ENCODE assay signal across 8 cellular contexts in the genomic region with DNA sequence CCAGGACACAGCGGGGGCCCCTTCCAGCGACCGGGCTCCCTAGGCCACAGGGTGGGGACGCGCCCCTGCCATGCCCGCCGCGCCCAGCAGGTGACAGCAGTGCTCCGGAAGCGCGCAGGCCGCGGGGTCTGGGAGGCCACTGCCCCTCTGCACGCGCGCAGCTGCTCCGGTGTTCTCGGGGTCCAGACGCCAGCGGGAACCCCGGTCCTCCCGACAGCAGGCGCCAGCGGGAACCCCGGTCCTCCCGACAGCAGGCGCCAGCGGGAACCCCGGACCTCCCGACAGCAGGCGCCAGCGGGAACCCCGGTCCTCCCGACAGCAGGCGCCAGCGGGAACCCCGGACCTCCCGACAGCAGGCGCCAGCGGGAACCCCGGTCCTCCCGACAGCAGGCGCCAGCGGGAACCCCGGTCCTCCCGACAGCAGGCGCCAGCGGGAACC. TPM values are rescaled to one million over a fixed set of nuclear protein-coding genes. Genes with fewer than 3 reads are reported as not detected.
DNase-seq lines count a peak whose midpoint lies in the region; ATAC-seq and TF ChIP-seq lines count a peak whose summit lies in the region.
"Not testable (repeated sequence)": the region's sequence is repeated elsewhere in the genome, so short reads cannot be mapped to it uniquely, and the experiment has no call there.

No MANE protein-coding gene starts in this region.

- ATAC-seq in stimulated activated naive CD8-positive, alpha-beta T cell treated with anti-CD3 and anti-CD28 coated beads, Interleukin-15, amount 100 ng/mL, for 72 hours = peak; percentile 74

- peaks cover 11% of the 10 kb centered on the region for H3K27me3 ChIP-seq in MM.1S (replicated peaks; ENCODE audit: insufficient read depth, low read length)

- H3K4me3 ChIP-seq in MM.1S (ENCODE audit: low read length) = not testable (repeated sequence)

- not testable (repeated sequence) for H3K9me3 Mint-ChIP-seq in activated naive CD4-positive, alpha-beta T cell treated with anti-CD3 and anti-CD28 coated beads, Interleukin-2, amount 10 ng/mL, durations not matched to agents 7 days and 5 days; nephron progenitor cell; stimulated activated naive CD8-positive, alpha-beta T cell treated with anti-CD3 and anti-CD28 coated beads, Interleukin-15, amount 100 ng/mL, for 72 hours

- CTCF ChIA-PET in activated naive CD4-positive, alpha-beta T cell treated with anti-CD3 and anti-CD28 coated beads, Interleukin-2, amount 10 ng/mL, durations not matched to agents 7 days and 5 days (lab: Charles Lee) = interaction anchor here (1.0 to 4.5 kb wide), 7 partner anchors 13 to 84 kb away, joined by 3 to 47 read pairs (median 4); partner anchors contain the start of gene ADAP1

- not testable (repeated sequence) for H3K27ac ChIP-seq in MM.1S (ENCODE audit: low read length)

- H4K20me1 ChIP-seq in MM.1S (ENCODE audit: insufficient read depth, low read length) = not testable (repeated sequence)

- peaks cover 11% of the 10 kb centered on the region for H3K4me1 Mint-ChIP-seq in activated naive CD4-positive, alpha-beta T cell treated with anti-CD3 and anti-CD28 coated beads, Interleukin-2, amount 10 ng/mL, durations not matched to agents 7 days and 5 days
- peaks cover 18% of the 10 kb centered on the region for H3K4me1 Mint-ChIP-seq in nephron progenitor cell
- H3K4me1 Mint-ChIP-seq in stimulated activated naive CD8-positive, alpha-beta T cell treated with anti-CD3 and anti-CD28 coated beads, Interleukin-15, amount 100 ng/mL, for 72 hours = peaks cover 32% of the 10 kb centered on the region

- not testable (repeated sequence) for H3K9ac ChIP-seq in MM.1S (ENCODE audit: low read length)

- H3F3A ChIP-seq in MM.1S (ENCODE audit: insufficient read depth, low read length) = not testable (repeated sequence)

- peaks cover 43% of the 10 kb centered on the region for H3K27me3 Mint-ChIP-seq in activated naive CD4-positive, alpha-beta T cell treated with anti-CD3 and anti-CD28 coated beads, Interleukin-2, amount 10 ng/mL, durations not matched to agents 7 days and 5 days
- peaks cover 54% of the 10 kb centered on the region for H3K27me3 Mint-ChIP-seq in nephron progenitor cell (ENCODE audit: low read depth, poor library complexity)
- H3K27me3 Mint-ChIP-seq in stimulated activated naive CD8-positive, alpha-beta T cell treated with anti-CD3 and anti-CD28 coated beads, Interleukin-15, amount 100 ng/mL, for 72 hours = not testable (repeated sequence)

- DNase-seq in ELF-1 (ENCODE audit: low read depth, low spot score) (peak; percentile 63), H4 (ENCODE audit: low spot score) (peak; percentile 79), T follicular helper cell (ENCODE audit: low read depth) (peak; percentile 28), germinal center (ENCODE audit: low spot score) (peak; percentile 80), nephron progenitor cell (peak; percentile 89)
- not testable (repeated sequence) for DNase-seq in MM.1S
- DNase-seq in activated naive CD4-positive, alpha-beta T cell treated with anti-CD3 and anti-CD28 coated beads, Interleukin-2, amount 10 ng/mL, durations not matched to agents 7 days and 5 days = peak; percentile 75
- peak; percentile 73 to 84 for DNase-seq in stimulated activated naive CD8-positive, alpha-beta T cell treated with anti-CD3 and anti-CD28 coated beads, Interleukin-15, amount 100 ng/mL, for 72 hours

- not testable (repeated sequence) for H3K4me1 ChIP-seq in MM.1S (ENCODE audit: low read length)

- peak; percentile 29 for TF ChIP-seq CTCF in MM.1S (IDR thresholded peaks at IDR 0.05; ENCODE audit: low read length)
- TF ChIP-seq CTCF in nephron progenitor cell (IDR thresholded peaks at IDR 0.05) = peak; percentile 86

- H3K9me3 ChIP-seq in MM.1S (replicated peaks; ENCODE audit: insufficient read depth, low read length) = not testable (repeated sequence)

- not testable (repeated sequence) for H2AFZ ChIP-seq in MM.1S (ENCODE audit: low read length)

- not testable (repeated sequence) for H3K4me2 ChIP-seq in MM.1S (ENCODE audit: low read depth, low read length)

- not testable (repeated sequence) for H3K36me3 Mint-ChIP-seq in activated naive CD4-positive, alpha-beta T cell treated with anti-CD3 and anti-CD28 coated beads, Interleukin-2, amount 10 ng/mL, durations not matched to agents 7 days and 5 days; nephron progenitor cell (ENCODE audit: low read depth)

- H3K27ac Mint-ChIP-seq in activated naive CD4-positive, alpha-beta T cell treated with anti-CD3 and anti-CD28 coated beads, Interleukin-2, amount 10 ng/mL, durations not matched to agents 7 days and 5 days; nephron progenitor cell: not testable (repeated sequence)
- H3K27ac Mint-ChIP-seq in stimulated activated naive CD8-positive, alpha-beta T cell treated with anti-CD3 and anti-CD28 coated beads, Interleukin-15, amount 100 ng/mL, for 72 hours = peak overlapping the region in 1 of 2 donors; percentile 19

- H3K79me2 ChIP-seq in MM.1S (ENCODE audit: low read length) = not testable (repeated sequence)

- not testable (repeated sequence) for H3K9me2 ChIP-seq in MM.1S (replicated peaks; ENCODE audit: insufficient read depth, low read length)

- H3K36me3 ChIP-seq in MM.1S (replicated peaks; ENCODE audit: insufficient read depth, low read length) = not testable (repeated sequence)

- not testable (repeated sequence) for H3K4me3 Mint-ChIP-seq in activated naive CD4-positive, alpha-beta T cell treated with anti-CD3 and anti-CD28 coated beads, Interleukin-2, amount 10 ng/mL, durations not matched to agents 7 days and 5 days; nephron progenitor cell
- H3K4me3 Mint-ChIP-seq in stimulated activated naive CD8-positive, alpha-beta T cell treated with anti-CD3 and anti-CD28 coated beads, Interleukin-15, amount 100 ng/mL, for 72 hours = peak overlapping the region in 1 of 2 donors; percentile 58

RNA-seq across cellular contexts. Expression of gene GET4, which starts 32.6 kb away (rescaled TPM):
- total RNA-seq in H4 (2014; rRNA removed; shearing (Covaris generic)) = 42.0 and 50.6 TPM in 2 replicates

RNA-seq across cellular contexts. Expression of gene ADAP1, which starts 45.5 kb away (rescaled TPM):
- 0.82 and 1.4 TPM in 2 replicates for total RNA-seq in H4 (2014; rRNA removed; shearing (Covaris generic))
